Comparison of ENCODE assay signal across 23 cellular contexts in genomic region chr5:118701796-118702195, GRCh38.
"Had no signal": no experiment of that assay in that cellular context is flagged by ENCODE, and none has a peak within 500 bp of the region (broad histone marks: within the 10 kb centered on the region; RNA-seq: fewer than 3 reads in every experiment).

No MANE protein-coding gene starts in this region.

- H3K9me3 ChIP-seq: SK-N-SH had no signal

- H3K9ac ChIP-seq: KMS-11, SK-N-SH had no signal

- H3K27ac ChIP-seq: cardiac muscle cell, KMS-11, WERI-Rb-1 had no signal

- H3K27me3 ChIP-seq: cardiac muscle cell had no signal

- ATAC-seq: activated CD4-positive, alpha-beta T cell treated with anti-CD3 and anti-CD28 coated beads for 36 hours; activated CD8-positive, alpha-beta T cell treated with anti-CD3 and anti-CD28 coated beads, Interleukin-2, amount 10 ng/mL, durations not matched to agents 7 days and 5 days; Panc1; Right ventricle myocardium inferior had no signal

- DNase-seq: activated CD4-positive, alpha-beta T cell treated with anti-CD3 and anti-CD28 coated beads for 36 hours; activated CD8-positive, alpha-beta memory T cell treated with anti-CD3 and anti-CD28 coated beads, Interleukin-2, amount 50 U/mL, for 48 hours; activated CD8-positive, alpha-beta T cell treated with anti-CD3 and anti-CD28 coated beads, Interleukin-2, amount 10 ng/mL, durations not matched to agents 7 days and 5 days; activated naive CD4-positive, alpha-beta T cell treated with anti-CD3 and anti-CD28 coated beads, Interleukin-2, amount 50 U/mL, for 16 hours; activated naive CD8-positive, alpha-beta T cell treated with anti-CD3 and anti-CD28 coated beads, Interleukin-2, amount 10 ng/mL, durations not matched to agents 7 days and 5 days; activated T-cell treated with anti-CD3 and anti-CD28 coated beads, Interleukin-2, amount 50 U/mL, for 1 hour; aorta; NCI-H1092; NCI-H1417; NCI-H1930; NCI-H2171; NCI-H226; NCI-H510A; NCI-H526 treated with DMSO at 0.1 percent for 48 hours; NCI-H82; RPMI8226; SK-N-SH; T-helper 1 cell; WERI-Rb-1 had no signal

- H3K4me3 ChIP-seq: cardiac muscle cell had no signal

- H3K4me2 ChIP-seq: KMS-11, SK-N-SH had no signal

- H3K36me3 ChIP-seq: cardiac muscle cell, WERI-Rb-1 had no signal
